20 cellular contexts compared by ENCODE assay signal in genomic region chr4:961651-962230, GRCh38. TPM values are rescaled to one million over a fixed set of nuclear protein-coding genes. Genes with fewer than 3 reads are reported as not detected.
A peak's percentile ranks its signal among the peaks of the same experiment; 100 is the strongest.
DNase-seq lines count a peak whose midpoint lies in the region; ATAC-seq and TF ChIP-seq lines count a peak whose summit lies in the region.
"Had no signal": no experiment of that assay in that cellular context is flagged by ENCODE, and none has a peak within 500 bp of the region (broad histone marks: within the 10 kb centered on the region; RNA-seq: fewer than 3 reads in every experiment).

No MANE protein-coding gene starts in this region.

- CTCF ChIA-PET in T-cell (lab: Charles Lee) = no interaction called here

- DNase-seq in NCI-H146 (lab: John Stamatoyannopoulos, UW) (peak; percentile 41), NCI-H146 treated with DMSO at 0.1 percent for 48 hours (lab: John Stamatoyannopoulos, UW; ENCODE audit: unreplicated experiment) (no peak), NCI-H526 (lab: John Stamatoyannopoulos, UW) (peak; percentile 36 to 68), sigmoid colon (peak; percentile 65), T-cell (no peak), NCI-H345 (lab: John Stamatoyannopoulos, UW) (no peak)
- DNase-seq: activated CD4-positive, alpha-beta T cell treated with anti-CD3 and anti-CD28 coated beads for 4 hours; activated gamma-delta T cell; DMS153; H9; NCI-H1436 treated with DMSO at 0.1 percent for 48 hours; NCI-H510A treated with DMSO at 0.1 percent for 48 hours; OCI-M1 had no signal

- TF ChIP-seq CTCF in sigmoid colon (IDR thresholded peaks at IDR 0.05) = no peak

- H3K9me3 Mint-ChIP-seq in T-cell = no peaks in the 10 kb centered on the region
- H3K9me3 Mint-ChIP-seq: H9 had no signal

- POLR2A ChIA-PET in T-cell (lab: Charles Lee) = no interaction called here

- TF ChIP-seq POLR2A in sigmoid colon (IDR thresholded peaks at IDR 0.05) = no peak

- H3K27me3 ChIP-seq in esophagus (ENCODE audit: control insufficient read depth in 1 of 2, insufficient read depth in 2 of 2, low read length in 2 of 2) = no peaks in the 10 kb centered on the region
- H3K27me3 ChIP-seq in sigmoid colon = no peaks in the 10 kb centered on the region
- H3K27me3 ChIP-seq: BLaER1, left lung, upper lobe of left lung had no signal

- intact Hi-C loops in sigmoid colon (cut with DNase I) = no loop called here

- peaks cover 7 to 28% of the 10 kb centered on the region in 2 donors for H3K4me1 ChIP-seq in esophagus (ENCODE audit: control insufficient read depth in 2 of 2, insufficient read depth in 2 of 2, low read length in 1 of 2)
- no peaks in the 10 kb centered on the region for H3K4me1 ChIP-seq in sigmoid colon
- H3K4me1 ChIP-seq: BLaER1, left lung, upper lobe of left lung had no signal

- no peaks in the 10 kb centered on the region for H3K9me3 ChIP-seq in esophagus (ENCODE audit: control insufficient read depth in 2 of 2, insufficient read depth in 1 of 2, low read depth in 1 of 2, low read length in 1 of 2)
- H3K9me3 ChIP-seq in sigmoid colon = no peaks in the 10 kb centered on the region
- H3K9me3 ChIP-seq: BLaER1, left lung, upper lobe of left lung had no signal

- H3K4me3 ChIP-seq in esophagus (ENCODE audit: low read depth in 1 of 2, low read length in 2 of 2) = no peak overlapping the region
- no peak overlapping the region for H3K4me3 ChIP-seq in sigmoid colon
- H3K4me3 ChIP-seq: BLaER1, left lung, skin epidermis, upper lobe of left lung had no signal

- no peak for TF ChIP-seq EP300 in sigmoid colon (IDR thresholded peaks at IDR 0.05)

- ATAC-seq in T-cell (replicated peaks in 1 of 4) (no peak), HG03135 (IDR thresholded peaks at IDR 0.05; ENCODE audit: unreplicated experiment) (no peak)
- ATAC-seq: left lung had no signal

- H3K36me3 ChIP-seq in esophagus (ENCODE audit: control insufficient read depth in 2 of 2, insufficient read depth in 2 of 2, low read length in 1 of 2) (peaks cover 5 to 64% of the 10 kb centered on the region in 2 donors), sigmoid colon (peaks cover 0 to 45% (median 11%) of the 10 kb centered on the region in 4 donors)

- no peak overlapping the region for H3K27ac Mint-ChIP-seq in T-cell
- H3K27ac Mint-ChIP-seq: H9 had no signal

- H3K27ac ChIP-seq in esophagus (ENCODE audit: low read depth in 2 of 2, low read length in 1 of 2) = peak overlapping the region; percentile 57 to 81
- no peak overlapping the region for H3K27ac ChIP-seq in sigmoid colon
- H3K27ac ChIP-seq: BLaER1, left lung, skin epidermis, upper lobe of left lung had no signal

- peaks cover 6% of the 10 kb centered on the region for H3K36me3 Mint-ChIP-seq in T-cell

- no peak overlapping the region for H3K4me3 Mint-ChIP-seq in T-cell
- H3K4me3 Mint-ChIP-seq: H9 had no signal

- H3K4me1 Mint-ChIP-seq in T-cell = no peaks in the 10 kb centered on the region
- H3K4me1 Mint-ChIP-seq: H9 had no signal

- WGBS in esophagus, 2 donors = 50 to 61% methylated on average over 23 to 26 of the region's 26 CpGs
- whole genome bisulfite sequencing in sigmoid colon, 2 donors = 29 to 84% methylated on average over 26 of the region's 26 CpGs

- no peaks in the 10 kb centered on the region for H3K27me3 Mint-ChIP-seq in T-cell

RNA-seq across cellular contexts. Expression of gene DGKQ, which starts 11.6 kb away (rescaled TPM):
- polyA plus RNA-seq in esophagus = 1 to 10 TPM; 6.8 to 8.0 TPM
- 1 to 10 TPM; 3.5 to 8.9 (median 5.1) TPM for total RNA-seq in sigmoid colon
- polyA plus RNA-seq in sigmoid colon = 10 to 100 TPM; 19.8 to 26.2 (median 23.6) TPM
- total RNA-seq in T-cell = 10 to 100 TPM; 22.6 to 46.4 (median 36.9) TPM

RNA-seq across cellular contexts. Expression of gene IDUA, which starts 25.1 kb away (rescaled TPM):
- polyA plus RNA-seq in esophagus (10 to 100 TPM; 10.0 to 17.8 TPM), sigmoid colon (10 to 100 TPM in 1 of 3 donors, 1 to 10 TPM in 2; 1.2 to 13.3 (median 4.2) TPM)
- total RNA-seq in sigmoid colon (10 to 100 TPM in 1 of 4 donors, 1 to 10 TPM in 3; 7.1 to 15.2 (median 7.6) TPM), T-cell (10 to 100 TPM; 60.4 to 96.5 (median 78.7) TPM)

RNA-seq across cellular contexts. Expression of gene TMEM175, which starts 29.5 kb away (rescaled TPM):
- 10 to 100 TPM; 16.6 to 32.2 TPM for polyA plus RNA-seq in esophagus
- total RNA-seq in sigmoid colon = 10 to 100 TPM; 19.3 to 42.6 (median 32.6) TPM
- polyA plus RNA-seq in sigmoid colon = 10 to 100 TPM in 2 of 3 donors, 1 to 10 TPM in 1; 4.6 to 34.5 (median 12.6) TPM
- total RNA-seq in T-cell = 10 to 100 TPM; 44.3 to 60.9 (median 53.0) TPM

RNA-seq across cellular contexts. Expression of gene GAK, which starts 29.6 kb away (rescaled TPM):
- 100 to 1,000 TPM in 1 of 2 donors, 10 to 100 TPM in 1; 82.3 to 147 TPM for polyA plus RNA-seq in esophagus
- 100 to 1,000 TPM in 1 of 4 donors, 10 to 100 TPM in 3; 40.8 to 494 (median 60.4) TPM for total RNA-seq in sigmoid colon
- 100 to 1,000 TPM; 124 to 276 (median 150) TPM for polyA plus RNA-seq in sigmoid colon
- 100 to 1,000 TPM; 182 to 225 (median 218) TPM for total RNA-seq in T-cell

RNA-seq across cellular contexts. Expression of gene SLC26A1, which starts 31.5 kb away (rescaled TPM):
- polyA plus RNA-seq in esophagus = under 1 TPM; 0.09 to 0.49 TPM
- not detected for total RNA-seq in sigmoid colon
- 1 to 10 TPM in 1 of 3 donors, not detected in 2; 1.1 TPM for polyA plus RNA-seq in sigmoid colon
- 1 to 10 TPM in 1 of 5 donors, under 1 TPM in 3, not detected in 1; 0.16 to 1.5 (median 0.39) TPM for total RNA-seq in T-cell
- total RNA-seq: SK-MEL-5 had no signal

Comparison
In these comparisons a context has a peak if more than half of its experiments do, and no peak if none do; other contexts are left out.
1. DNase-seq: peak in NCI-H146 (single experiment), NCI-H526 (2 of 2) and sigmoid colon (single experiment); none in NCI-H146 treated with DMSO at 0.1 percent for 48 hours (single experiment), T-cell (0 of 34) and NCI-H345 (single experiment).
2. H3K27ac ChIP-seq: peak in esophagus (2 of 2); none in sigmoid colon (0 of 4).